In genomic region chr19:37719927-37720265, GRCh38 we compare ENCODE assay signal across 8 cellular contexts. TPM values are rescaled to one million over a fixed set of nuclear protein-coding genes. Genes with fewer than 3 reads are reported as not detected.
DNase-seq lines count a peak whose midpoint lies in the region; ATAC-seq and TF ChIP-seq lines count a peak whose summit lies in the region.

No MANE protein-coding gene starts in this region.

- H3K4me1 ChIP-seq in CD8-positive, alpha-beta T cell (ENCODE audit: insufficient read depth, low read length): peaks cover 11% of the 10 kb centered on the region
- peaks cover 9% of the 10 kb centered on the region for H3K4me1 ChIP-seq in OCI-LY7 (ENCODE audit: insufficient read depth, low read length, poor library complexity, severe bottlenecking)
- H3K4me1 ChIP-seq in parathyroid adenoma: no peaks in the 10 kb centered on the region

- H3K9ac ChIP-seq in parathyroid adenoma: no peak overlapping the region

- H3K27me3 ChIP-seq in CD8-positive, alpha-beta T cell (ENCODE audit: insufficient read depth, low read length): no peaks in the 10 kb centered on the region
- no peaks in the 10 kb centered on the region for H3K27me3 ChIP-seq in parathyroid adenoma (ENCODE audit: control insufficient read depth, insufficient read depth, low read length)

- no peaks in the 10 kb centered on the region for H3K9me2 ChIP-seq in OCI-LY7 (ENCODE audit: insufficient read depth, low read length)

- peaks cover 1% of the 10 kb centered on the region for H3K9me3 ChIP-seq in CD8-positive, alpha-beta T cell (ENCODE audit: low read length)
- H3K9me3 ChIP-seq in OCI-LY7 (ENCODE audit: low read length) (no peaks in the 10 kb centered on the region; the same call in 1 of the 2 replicates), parathyroid adenoma (ENCODE audit: control insufficient read depth, low read length) (no peaks in the 10 kb centered on the region)

- H3K27ac Mint-ChIP-seq in CD8-positive, alpha-beta T cell: peak overlapping the region; percentile 98
- H3K27ac Mint-ChIP-seq in endothelial cell (ENCODE audit: unreplicated experiment): no peak overlapping the region

- no peak for TF ChIP-seq CTCF in CD8-positive, alpha-beta T cell (IDR thresholded peaks at IDR 0.05)
- 0 out of 2 replicates have a peak, but pooled peaks have one; percentile 28 for TF ChIP-seq CTCF in OCI-LY7 (conservative IDR thresholded peaks at IDR 0.05; ENCODE audit: low read length)
- TF ChIP-seq CTCF in endothelial cell (IDR thresholded peaks at IDR 0.05; ENCODE audit: unreplicated experiment): no peak
- no peak for TF ChIP-seq CTCF in parathyroid adenoma (IDR thresholded peaks at IDR 0.05)

- H3K36me3 ChIP-seq in CD8-positive, alpha-beta T cell (ENCODE audit: insufficient read depth, low read length): no peaks in the 10 kb centered on the region
- H3K36me3 ChIP-seq in OCI-LY7 (ENCODE audit: insufficient read depth, low read length) (peaks cover 16% of the 10 kb centered on the region), parathyroid adenoma (ENCODE audit: control insufficient read depth, insufficient read depth, low read length) (no peaks in the 10 kb centered on the region)

- no peak for ATAC-seq in CD8-positive, alpha-beta T cell
- ATAC-seq in GM19023 (IDR thresholded peaks at IDR 0.05; ENCODE audit: unreplicated experiment) (no peak), GM18498 (IDR thresholded peaks at IDR 0.05; ENCODE audit: unreplicated experiment) (no peak), HG02642 (IDR thresholded peaks at IDR 0.05; ENCODE audit: poor library complexity, unreplicated experiment) (no peak), left lobe of liver (no peak)

- H3K4me3 ChIP-seq in CD8-positive, alpha-beta T cell (ENCODE audit: low read depth, low read length): peak overlapping the region; percentile 67
- peak overlapping the region; percentile 80 for H3K4me3 ChIP-seq in OCI-LY7 (ENCODE audit: low read depth, low read length, poor library complexity, severe bottlenecking)
- H3K4me3 ChIP-seq in parathyroid adenoma (ENCODE audit: low read depth, low read length): peak overlapping the region; percentile 99

- H3K27ac ChIP-seq in CD8-positive, alpha-beta T cell (ENCODE audit: low read depth, low read length): peak overlapping the region; percentile 73
- H3K27ac ChIP-seq in OCI-LY7 (ENCODE audit: low read depth, low read length, poor library complexity, severe bottlenecking): no peak overlapping the region
- H3K27ac ChIP-seq in parathyroid adenoma: no peak overlapping the region

- peaks cover 30% of the 10 kb centered on the region for H3K36me3 Mint-ChIP-seq in CD8-positive, alpha-beta T cell
- H3K36me3 Mint-ChIP-seq in endothelial cell (ENCODE audit: low read depth, unreplicated experiment): no peaks in the 10 kb centered on the region

- no peak for DNase-seq in CD8-positive, alpha-beta T cell
- no peak for DNase-seq in OCI-LY7 (ENCODE audit: low spot score)
- DNase-seq in endothelial cell (ENCODE audit: low spot score): no peak
- DNase-seq in left lobe of liver (ENCODE audit: low spot score): no peak

- POLR2A ChIA-PET in CD8-positive, alpha-beta T cell (lab: Charles Lee): interaction anchor here (1.0 to 1.5 kb wide), 2 partner anchors 28 to 60 kb away, joined by 3 to 8 read pairs; partner anchors contain the start of gene ZNF573
- POLR2A ChIA-PET in OCI-LY7 (lab: Charles Lee): interaction anchor here (0.6 to 1.3 kb wide), 3 partner anchors 16 to 881 kb away, joined by 3 to 5 read pairs (median 4); partner anchors contain the start of gene ZNF573

- BruUV-seq in OCI-LY7 (replicated peaks; lab: Mats Ljungman, UMichigan): no TSS peak

- H3K4me3 Mint-ChIP-seq in CD8-positive, alpha-beta T cell: peak overlapping the region; percentile 96
- peak overlapping the region; percentile 93 for H3K4me3 Mint-ChIP-seq in endothelial cell (ENCODE audit: unreplicated experiment)

- H3K27me3 Mint-ChIP-seq in CD8-positive, alpha-beta T cell (ENCODE audit: low read depth): no peaks in the 10 kb centered on the region
- no peaks in the 10 kb centered on the region for H3K27me3 Mint-ChIP-seq in endothelial cell (ENCODE audit: unreplicated experiment)

- CTCF ChIA-PET in CD8-positive, alpha-beta T cell (lab: Charles Lee): interaction anchor here (0.6 to 0.9 kb wide), 3 partner anchors 9 to 1190 kb away, joined by 3 read pairs; no protein-coding TSS in a partner anchor
- CTCF ChIA-PET in OCI-LY7 (lab: Charles Lee; ENCODE audit: unreplicated experiment): interaction anchor here (0.6 kb wide), 1 partner anchor 60 kb away, joined by 4 read pairs; no protein-coding TSS in a partner anchor

- H3K4me2 ChIP-seq in OCI-LY7 (ENCODE audit: low read length) (peak overlapping the region; percentile 87), parathyroid adenoma (ENCODE audit: low read length) (peak overlapping the region; percentile 92)

- H3K79me2 ChIP-seq in OCI-LY7 (ENCODE audit: insufficient read depth, low read depth, low read length): peaks cover 15% of the 10 kb centered on the region; the same call in 1 of the 2 replicates
- H3K79me2 ChIP-seq in parathyroid adenoma: no peaks in the 10 kb centered on the region

- H2AFZ ChIP-seq in OCI-LY7 (ENCODE audit: low read length) (peak overlapping the region; percentile 62; the same call in 1 of the 2 replicates), parathyroid adenoma (peak overlapping the region; percentile 82)

- no peaks in the 10 kb centered on the region for H4K20me1 ChIP-seq in OCI-LY7 (ENCODE audit: insufficient read depth, low read length)

- peaks cover 22% of the 10 kb centered on the region for H3K4me1 Mint-ChIP-seq in CD8-positive, alpha-beta T cell (ENCODE audit: low read depth)
- H3K4me1 Mint-ChIP-seq in endothelial cell (ENCODE audit: unreplicated experiment): peaks cover 6% of the 10 kb centered on the region

- intact Hi-C loops in CD8-positive, alpha-beta T cell (cut with DNase I, micrococcal nuclease): loop anchor here (1.0 to 2.0 kb wide), 6 partner anchors 28 to 403 kb away; partner anchors contain the start of genes ZNF573 (in 2 of the 2), ZNF540 (in 1 of the 2) and ZNF571 (in 1 of the 2)
- intact Hi-C loops in OCI-LY7 (cut with micrococcal nuclease; ENCODE audit: unreplicated experiment): loop anchor here (5.0 to 10.0 kb wide), 2 partner anchors 57 to 255 kb away; partner anchors contain the start of genes ZNF569, ZNF570 and ZNF573

- H3K9me3 Mint-ChIP-seq in CD8-positive, alpha-beta T cell: peaks cover 9% of the 10 kb centered on the region
- H3K9me3 Mint-ChIP-seq in endothelial cell (ENCODE audit: unreplicated experiment): no peaks in the 10 kb centered on the region

RNA-seq across cellular contexts. Expression of gene ZNF607, which starts 0.3 kb away (rescaled TPM):
- total RNA-seq in CD8-positive, alpha-beta T cell: 1 to 10 TPM; 2.9 to 3.3 TPM
- total RNA-seq in OCI-LY7 (2014; rRNA removed; shearing (Covaris generic)): 5.5 and 6.3 TPM in 2 replicates
- total RNA-seq in OCI-LY7 (2022) (13.2 and 13.8 TPM in 2 replicates), endothelial cell (ENCODE audit: unreplicated experiment) (15.2 TPM), left lobe of liver (1.1 TPM)

RNA-seq across cellular contexts. Expression of gene ZNF573, which starts 59.5 kb away (rescaled TPM):
- total RNA-seq in CD8-positive, alpha-beta T cell: 1 to 10 TPM; 3.9 to 5.8 TPM
- total RNA-seq in OCI-LY7 (2014; rRNA removed; shearing (Covaris generic)): 7.6 and 10.6 TPM in 2 replicates
- total RNA-seq in OCI-LY7 (2022) (11.2 and 12.2 TPM in 2 replicates), endothelial cell (ENCODE audit: unreplicated experiment) (11.3 TPM), left lobe of liver (6.5 TPM)
